10 cellular contexts compared by ENCODE assay signal in the genomic region with DNA sequence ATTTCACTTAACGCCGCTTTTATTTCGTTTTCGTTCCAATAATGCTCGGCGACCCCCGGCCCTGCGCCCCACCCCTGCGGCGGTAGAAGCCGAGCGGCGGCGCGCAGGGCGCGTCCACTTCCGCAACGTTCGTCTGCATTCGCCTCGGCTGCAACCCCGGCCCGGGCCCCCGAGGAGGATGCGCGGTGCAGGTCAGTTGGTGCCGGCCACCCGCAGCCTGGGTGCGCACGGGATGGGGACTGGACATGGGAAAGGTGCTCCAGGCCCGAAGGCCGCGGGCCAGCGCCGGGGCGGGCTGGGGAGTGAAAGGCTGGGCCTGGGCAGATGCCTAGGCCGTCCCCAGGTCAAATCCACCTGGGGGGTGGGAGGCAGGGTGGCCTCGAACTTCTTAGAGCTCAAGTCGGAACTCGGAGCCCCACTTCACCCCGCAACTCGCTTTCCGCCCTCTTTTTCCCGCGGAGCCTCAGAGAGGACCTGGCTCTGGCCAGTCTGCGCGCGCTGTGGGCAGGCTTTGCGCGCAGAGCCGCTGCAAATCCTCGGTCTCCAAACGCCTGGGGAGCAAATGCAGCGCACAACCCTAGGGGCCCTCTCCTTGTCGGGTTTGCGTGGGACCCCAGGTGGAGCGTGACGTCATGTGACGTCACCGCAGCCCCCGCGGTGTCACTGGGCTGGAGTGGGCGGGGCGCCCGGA. TPM values are rescaled to one million over a fixed set of nuclear protein-coding genes. Genes with fewer than 3 reads are reported as not detected.
DNase-seq lines count a peak whose midpoint lies in the region; ATAC-seq and TF ChIP-seq lines count a peak whose summit lies in the region.
"Had no signal": no experiment of that assay in that cellular context is flagged by ENCODE, and none has a peak within 500 bp of the region (broad histone marks: within the 10 kb centered on the region; RNA-seq: fewer than 3 reads in every experiment).

No MANE protein-coding gene starts in this region.

- H3K9ac ChIP-seq in smooth muscle cell (ENCODE audit: low read depth), result no peak overlapping the region

- H3K9me3 ChIP-seq in Peyer's patch, result no peaks in the 10 kb centered on the region
- peaks cover 2% of the 10 kb centered on the region for H3K9me3 ChIP-seq in iPS-18c (ENCODE audit: control insufficient read depth, insufficient read depth, low read length)
- no peaks in the 10 kb centered on the region for H3K9me3 ChIP-seq in smooth muscle cell (replicated peaks; ENCODE audit: low read depth)
- H3K9me3 ChIP-seq: uterus had no signal

- H3K36me3 ChIP-seq in Peyer's patch (no peaks in the 10 kb centered on the region), smooth muscle cell (ENCODE audit: low read depth) (no peaks in the 10 kb centered on the region)
- H3K36me3 ChIP-seq: uterus had no signal

- WGBS in smooth muscle cell (ENCODE audit: low lambda C conversion rate), result 6% methylated on average over 65 of the region's 66 CpGs

- no peak for TF ChIP-seq POLR2A in Peyer's patch (IDR thresholded peaks at IDR 0.05)

- no peaks in the 10 kb centered on the region for H3F3A ChIP-seq in smooth muscle cell (ENCODE audit: low read depth)

- peak overlapping the region; percentile 57 for H3K27ac Mint-ChIP-seq in T-helper 1 cell treated with Interleukin-12 subunit alpha and Interleukin-12 subunit beta and Interleukin-4 antibody, amounts not matched to agents 30 μg/mL and 1 μg/mL, for 36 hours

- peak overlapping the region in 3 of 4 donors; percentile 6 to 32 (median 25) for H3K4me3 ChIP-seq in Peyer's patch
- H3K4me3 ChIP-seq in iPS-18c (ENCODE audit: insufficient read depth, low read depth, low read length), result peak overlapping the region; percentile 46; the same call in 1 of the 2 replicates
- peak overlapping the region; percentile 24 for H3K4me3 ChIP-seq in smooth muscle cell
- H3K4me3 ChIP-seq: uterus had no signal

- H3K4me2 ChIP-seq in smooth muscle cell, result peak overlapping the region; percentile 83

- H3K4me1 ChIP-seq in Peyer's patch (peaks cover 0 to 77% (median 0%) of the 10 kb centered on the region in 4 donors), smooth muscle cell (ENCODE audit: low read depth) (peaks cover 38% of the 10 kb centered on the region)

- no peaks in the 10 kb centered on the region for H4K20me1 ChIP-seq in smooth muscle cell (ENCODE audit: low read depth)

- ATAC-seq in GM21717 (IDR thresholded peaks at IDR 0.05; ENCODE audit: unreplicated experiment) (no peak), GM18868 (IDR thresholded peaks at IDR 0.05; ENCODE audit: unreplicated experiment) (no peak)

- no peaks in the 10 kb centered on the region for H3K79me2 ChIP-seq in smooth muscle cell (ENCODE audit: low read depth)

- H3K27ac ChIP-seq in Peyer's patch (no peak overlapping the region), smooth muscle cell (ENCODE audit: low read depth) (no peak overlapping the region)
- H3K27ac ChIP-seq: uterus had no signal

- H3K9me3 Mint-ChIP-seq in T-helper 1 cell treated with Interleukin-12 subunit alpha and Interleukin-12 subunit beta and Interleukin-4 antibody, amounts not matched to agents 30 μg/mL and 1 μg/mL, for 36 hours, result no peaks in the 10 kb centered on the region

- peaks cover 9% of the 10 kb centered on the region for H3K4me1 Mint-ChIP-seq in T-helper 1 cell treated with Interleukin-12 subunit alpha and Interleukin-12 subunit beta and Interleukin-4 antibody, amounts not matched to agents 30 μg/mL and 1 μg/mL, for 36 hours (ENCODE audit: low read depth)

- H3K27me3 ChIP-seq in Peyer's patch (peaks cover 0 to 91% of the 10 kb centered on the region in 2 donors), smooth muscle cell (ENCODE audit: low read depth) (peaks cover 100% of the 10 kb centered on the region)

- H3K27me3 Mint-ChIP-seq in T-helper 1 cell treated with Interleukin-12 subunit alpha and Interleukin-12 subunit beta and Interleukin-4 antibody, amounts not matched to agents 30 μg/mL and 1 μg/mL, for 36 hours (ENCODE audit: low read depth), result peaks cover 75% of the 10 kb centered on the region

- H3K4me3 Mint-ChIP-seq in T-helper 1 cell treated with Interleukin-12 subunit alpha and Interleukin-12 subunit beta and Interleukin-4 antibody, amounts not matched to agents 30 μg/mL and 1 μg/mL, for 36 hours, result no peak overlapping the region

- DNase-seq in T-helper 1 cell, result no peak
- DNase-seq in Peyer's patch, result no peak
- DNase-seq in smooth muscle cell (lab: John Stamatoyannopoulos, UW; ENCODE audit: unreplicated experiment), result no peak
- DNase-seq in GM19238 (ENCODE audit: insufficient read length, low spot score), result no peak
- DNase-seq: uterus had no signal

- TF ChIP-seq CTCF in Peyer's patch (IDR thresholded peaks at IDR 0.05), result no peak
- no peak for TF ChIP-seq CTCF in smooth muscle cell (IDR thresholded peaks at IDR 0.05; ENCODE audit: borderline replicate concordance, insufficient read depth, poor library complexity, severe bottlenecking)

- no peak overlapping the region for H2AFZ ChIP-seq in smooth muscle cell (ENCODE audit: low read depth)

- peaks cover 3% of the 10 kb centered on the region for H3K36me3 Mint-ChIP-seq in T-helper 1 cell treated with Interleukin-12 subunit alpha and Interleukin-12 subunit beta and Interleukin-4 antibody, amounts not matched to agents 30 μg/mL and 1 μg/mL, for 36 hours (ENCODE audit: low read depth)

RNA-seq across cellular contexts. Expression of a gene that starts 3.2 kb away (rescaled TPM):
- total RNA-seq in Peyer's patch, result not detected
- total RNA-seq in smooth muscle cell, result not detected in 2 replicates
- 0.10 TPM in 1 of 2 replicates, not detected in the other for polyA plus RNA-seq in smooth muscle cell
- total RNA-seq: SK-MEL-5, uterus had no signal
